ENCODE assay signal across 8 cellular contexts in the genomic region with DNA sequence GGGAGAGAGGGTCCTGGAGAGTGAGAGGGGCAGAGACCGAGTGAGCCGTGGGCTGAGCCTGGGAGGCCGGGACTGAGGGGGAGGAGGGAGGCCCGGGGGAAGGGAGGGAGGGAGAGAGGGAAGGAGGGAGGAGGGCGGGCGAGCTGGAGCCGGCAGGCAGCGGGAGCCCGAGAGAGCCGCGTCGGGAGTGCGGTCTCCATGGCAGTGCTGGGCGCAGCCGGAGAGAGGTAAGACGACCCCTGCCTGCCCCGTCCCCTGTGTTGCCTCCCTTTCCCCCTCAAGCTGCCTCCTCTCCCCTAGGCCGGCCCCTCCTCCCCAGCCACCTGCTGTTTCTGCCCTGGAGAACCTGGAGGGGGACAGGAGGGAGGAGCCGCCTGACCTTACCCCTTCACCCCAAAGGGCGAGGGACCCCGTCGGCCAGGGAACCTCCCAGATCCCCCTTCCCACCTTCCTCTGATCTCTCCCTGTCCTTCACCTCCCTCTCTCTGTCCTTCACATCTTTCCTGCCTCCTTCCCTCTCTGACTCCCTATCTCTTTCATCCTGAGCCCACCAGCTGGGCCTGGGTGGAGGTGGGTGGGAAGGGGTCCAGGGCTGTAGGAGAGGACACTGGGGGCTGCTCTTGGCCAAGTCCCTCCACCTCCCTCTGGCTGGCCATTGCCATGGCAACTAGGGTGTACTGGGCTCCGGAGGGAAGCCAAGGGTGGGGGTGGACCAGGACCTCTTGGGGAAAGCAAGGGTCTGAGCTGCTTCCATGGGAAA. TPM values are rescaled to one million over a fixed set of nuclear protein-coding genes. Genes with fewer than 3 reads are reported as not detected.
DNase-seq lines count a peak whose midpoint lies in the region; ATAC-seq and TF ChIP-seq lines count a peak whose summit lies in the region.

A gene with protein sequence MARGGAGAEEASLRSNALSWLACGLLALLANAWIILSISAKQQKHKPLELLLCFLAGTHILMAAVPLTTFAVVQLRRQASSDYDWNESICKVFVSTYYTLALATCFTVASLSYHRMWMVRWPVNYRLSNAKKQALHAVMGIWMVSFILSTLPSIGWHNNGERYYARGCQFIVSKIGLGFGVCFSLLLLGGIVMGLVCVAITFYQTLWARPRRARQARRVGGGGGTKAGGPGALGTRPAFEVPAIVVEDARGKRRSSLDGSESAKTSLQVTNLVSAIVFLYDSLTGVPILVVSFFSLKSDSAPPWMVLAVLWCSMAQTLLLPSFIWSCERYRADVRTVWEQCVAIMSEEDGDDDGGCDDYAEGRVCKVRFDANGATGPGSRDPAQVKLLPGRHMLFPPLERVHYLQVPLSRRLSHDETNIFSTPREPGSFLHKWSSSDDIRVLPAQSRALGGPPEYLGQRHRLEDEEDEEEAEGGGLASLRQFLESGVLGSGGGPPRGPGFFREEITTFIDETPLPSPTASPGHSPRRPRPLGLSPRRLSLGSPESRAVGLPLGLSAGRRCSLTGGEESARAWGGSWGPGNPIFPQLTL (plus strand): TSS at position 148 of the 760 bp plus-strand sequence. CDS start 2,078 bp downstream, outside the sequence.

- no peaks in the 10 kb centered on the region for H3K79me2 ChIP-seq in neural progenitor cell (ENCODE audit: low read depth)

- H3K27ac Mint-ChIP-seq in WTC11 = peak within 1 kb of the TSS; percentile 94
- peak within 1 kb of the TSS; percentile 99 for H3K27ac Mint-ChIP-seq in neural progenitor cell

- CTCF ChIA-PET in WTC11 (lab: Charles Lee) = interaction anchor here (0.6 to 6.4 kb wide), 14 partner anchors 9 to 201 kb away, joined by 3 to 112 read pairs (median 5); a partner anchor contains a TSS

- H3K27me3 ChIP-seq in neural progenitor cell = no peaks in the 10 kb centered on the region

- H3K4me2 ChIP-seq in neural progenitor cell = peak within 1 kb of the TSS; percentile 89

- H3K9ac ChIP-seq in neural progenitor cell = peak within 1 kb of the TSS; percentile 19

- H3K4me1 Mint-ChIP-seq in WTC11 = peaks cover 72% of the 10 kb centered on the region
- peaks cover 81% of the 10 kb centered on the region for H3K4me1 Mint-ChIP-seq in neural progenitor cell

- peak within 1 kb of the TSS; percentile 52 for H3K4me3 ChIP-seq in neural progenitor cell

- DNase-seq in COLO668 (lab: John Stamatoyannopoulos, UW; ENCODE audit: unreplicated experiment) (peak; percentile 13), HuH-7 (ENCODE audit: low spot score) (peak; percentile 71), WTC11 (ENCODE audit: low spot score) (peak; percentile 77), glomerular visceral epithelial cell (ENCODE audit: extremely low spot score) (peak; percentile 41), neural progenitor cell (ENCODE audit: low spot score) (peak; percentile 92), GM13976 (ENCODE audit: low spot score) (no peak), GM13977 (ENCODE audit: low spot score) (no peak)
- DNase-seq in stimulated activated CD4-positive, alpha-beta T cell treated with anti-CD3 and anti-CD28 coated beads, Interleukin-2, amount 100 ng/mL, for 48 hours = no peak

- H3F3A ChIP-seq in neural progenitor cell (ENCODE audit: low read depth) = peaks cover 66% of the 10 kb centered on the region

- H3K4me1 ChIP-seq in neural progenitor cell = peaks cover 59% of the 10 kb centered on the region

- POLR2A ChIA-PET in WTC11 (lab: Charles Lee) = interaction anchor here (0.7 to 2.6 kb wide), 9 partner anchors 13 to 98 kb away, joined by 3 to 14 read pairs (median 4); a partner anchor contains a TSS

- peak; percentile 35 for ATAC-seq in WTC11

- no peaks in the 10 kb centered on the region for H3K36me3 ChIP-seq in neural progenitor cell

- H3K36me3 Mint-ChIP-seq in WTC11 = peaks cover 5% of the 10 kb centered on the region; the same call in 1 of the 2 replicates
- H3K36me3 Mint-ChIP-seq in neural progenitor cell = peaks cover 12% of the 10 kb centered on the region

- H2AFZ ChIP-seq in neural progenitor cell (replicated peaks) = no peak within 1 kb of the TSS

- no peaks in the 10 kb centered on the region for H3K9me3 ChIP-seq in neural progenitor cell (ENCODE audit: low read depth)

- H3K27me3 Mint-ChIP-seq in WTC11 (ENCODE audit: low read depth) = peaks cover 62% of the 10 kb centered on the region
- peaks cover 15% of the 10 kb centered on the region for H3K27me3 Mint-ChIP-seq in neural progenitor cell (ENCODE audit: insufficient read depth, low read depth)

- in situ Hi-C loops in GM13976 (cut with MboI; ENCODE audit: low sequenced_read_pairs, unreplicated experiment) (loop anchor here (10.0 kb wide), 1 partner anchor 67 kb away; a partner anchor contains a TSS), GM13977 (cut with MboI; ENCODE audit: low pct_unique_long_range_greater_than_20kb, low sequenced_read_pairs, unreplicated experiment) (no loop called here)

- H3K9me3 Mint-ChIP-seq in WTC11 (no peaks in the 10 kb centered on the region), neural progenitor cell (no peaks in the 10 kb centered on the region)

- TF ChIP-seq CTCF in WTC11 (IDR thresholded peaks at IDR 0.05) = no peak
- no peak for TF ChIP-seq CTCF in neural progenitor cell (IDR thresholded peaks at IDR 0.05)
- TF ChIP-seq CTCF in GM13976 (IDR thresholded peaks at IDR 0.05; ENCODE audit: borderline replicate concordance, control extremely low read depth, extremely low read depth, insufficient read depth, missing control alignments) = no peak
- no peak for TF ChIP-seq CTCF in GM13977 (IDR thresholded peaks at IDR 0.05; ENCODE audit: extremely low read depth, insufficient read depth, missing control alignments)

- H3K27ac ChIP-seq in neural progenitor cell = peak within 1 kb of the TSS; percentile 41

- H4K20me1 ChIP-seq in neural progenitor cell (ENCODE audit: low read depth) = no peaks in the 10 kb centered on the region

- H3K4me3 Mint-ChIP-seq in WTC11 (peak within 1 kb of the TSS; percentile 78), neural progenitor cell (peak within 1 kb of the TSS; percentile 89)

TF ChIP-seq in WTC11, 78 proteins besides CTCF, POLR2A, EP300 and RAD21:
- no peak for TF ChIP-seq TEAD4 (CRISPR knock-in tag; IDR thresholded peaks at IDR 0.05)
- TF ChIP-seq, protein P1, sequence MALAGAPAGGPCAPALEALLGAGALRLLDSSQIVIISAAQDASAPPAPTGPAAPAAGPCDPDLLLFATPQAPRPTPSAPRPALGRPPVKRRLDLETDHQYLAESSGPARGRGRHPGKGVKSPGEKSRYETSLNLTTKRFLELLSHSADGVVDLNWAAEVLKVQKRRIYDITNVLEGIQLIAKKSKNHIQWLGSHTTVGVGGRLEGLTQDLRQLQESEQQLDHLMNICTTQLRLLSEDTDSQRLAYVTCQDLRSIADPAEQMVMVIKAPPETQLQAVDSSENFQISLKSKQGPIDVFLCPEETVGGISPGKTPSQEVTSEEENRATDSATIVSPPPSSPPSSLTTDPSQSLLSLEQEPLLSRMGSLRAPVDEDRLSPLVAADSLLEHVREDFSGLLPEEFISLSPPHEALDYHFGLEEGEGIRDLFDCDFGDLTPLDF (CRISPR knock-in tag; IDR thresholded peaks at IDR 0.05) = no peak
- TF ChIP-seq, protein P2, sequence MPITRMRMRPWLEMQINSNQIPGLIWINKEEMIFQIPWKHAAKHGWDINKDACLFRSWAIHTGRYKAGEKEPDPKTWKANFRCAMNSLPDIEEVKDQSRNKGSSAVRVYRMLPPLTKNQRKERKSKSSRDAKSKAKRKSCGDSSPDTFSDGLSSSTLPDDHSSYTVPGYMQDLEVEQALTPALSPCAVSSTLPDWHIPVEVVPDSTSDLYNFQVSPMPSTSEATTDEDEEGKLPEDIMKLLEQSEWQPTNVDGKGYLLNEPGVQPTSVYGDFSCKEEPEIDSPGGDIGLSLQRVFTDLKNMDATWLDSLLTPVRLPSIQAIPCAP (CRISPR knock-in tag; IDR thresholded peaks at IDR 0.05) = 0 out of 2 replicates have a peak, but pooled peaks have one; percentile 25
- TF ChIP-seq, protein P3, sequence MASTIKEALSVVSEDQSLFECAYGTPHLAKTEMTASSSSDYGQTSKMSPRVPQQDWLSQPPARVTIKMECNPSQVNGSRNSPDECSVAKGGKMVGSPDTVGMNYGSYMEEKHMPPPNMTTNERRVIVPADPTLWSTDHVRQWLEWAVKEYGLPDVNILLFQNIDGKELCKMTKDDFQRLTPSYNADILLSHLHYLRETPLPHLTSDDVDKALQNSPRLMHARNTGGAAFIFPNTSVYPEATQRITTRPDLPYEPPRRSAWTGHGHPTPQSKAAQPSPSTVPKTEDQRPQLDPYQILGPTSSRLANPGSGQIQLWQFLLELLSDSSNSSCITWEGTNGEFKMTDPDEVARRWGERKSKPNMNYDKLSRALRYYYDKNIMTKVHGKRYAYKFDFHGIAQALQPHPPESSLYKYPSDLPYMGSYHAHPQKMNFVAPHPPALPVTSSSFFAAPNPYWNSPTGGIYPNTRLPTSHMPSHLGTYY (CRISPR knock-in tag; IDR thresholded peaks at IDR 0.05) = no peak
- TF ChIP-seq, protein P4, sequence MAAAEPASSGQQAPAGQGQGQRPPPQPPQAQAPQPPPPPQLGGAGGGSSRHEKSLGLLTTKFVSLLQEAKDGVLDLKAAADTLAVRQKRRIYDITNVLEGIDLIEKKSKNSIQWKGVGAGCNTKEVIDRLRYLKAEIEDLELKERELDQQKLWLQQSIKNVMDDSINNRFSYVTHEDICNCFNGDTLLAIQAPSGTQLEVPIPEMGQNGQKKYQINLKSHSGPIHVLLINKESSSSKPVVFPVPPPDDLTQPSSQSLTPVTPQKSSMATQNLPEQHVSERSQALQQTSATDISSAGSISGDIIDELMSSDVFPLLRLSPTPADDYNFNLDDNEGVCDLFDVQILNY (CRISPR knock-in tag; IDR thresholded peaks at IDR 0.05) = no peak
- TF ChIP-seq ZNF416 (CRISPR knock-in tag; IDR thresholded peaks at IDR 0.05) = 0 out of 2 replicates have a peak, but pooled peaks have one; percentile 39
- TF ChIP-seq KAT7 (CRISPR knock-in tag; IDR thresholded peaks at IDR 0.05; ENCODE audit: borderline replicate concordance) = no peak
- TF ChIP-seq, protein P5, sequence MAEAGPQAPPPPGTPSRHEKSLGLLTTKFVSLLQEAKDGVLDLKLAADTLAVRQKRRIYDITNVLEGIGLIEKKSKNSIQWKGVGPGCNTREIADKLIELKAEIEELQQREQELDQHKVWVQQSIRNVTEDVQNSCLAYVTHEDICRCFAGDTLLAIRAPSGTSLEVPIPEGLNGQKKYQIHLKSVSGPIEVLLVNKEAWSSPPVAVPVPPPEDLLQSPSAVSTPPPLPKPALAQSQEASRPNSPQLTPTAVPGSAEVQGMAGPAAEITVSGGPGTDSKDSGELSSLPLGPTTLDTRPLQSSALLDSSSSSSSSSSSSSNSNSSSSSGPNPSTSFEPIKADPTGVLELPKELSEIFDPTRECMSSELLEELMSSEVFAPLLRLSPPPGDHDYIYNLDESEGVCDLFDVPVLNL (CRISPR knock-in tag; IDR thresholded peaks at IDR 0.05; ENCODE audit: borderline replicate concordance, low read depth) = no peak
- no peak for TF ChIP-seq NR2C2 (CRISPR knock-in tag; IDR thresholded peaks at IDR 0.05)
- no peak for TF ChIP-seq SMAD3 (CRISPR knock-in tag; IDR thresholded peaks at IDR 0.05; ENCODE audit: borderline replicate concordance)

RNA-seq across cellular contexts. Expression of the gene that starts here (rescaled TPM):
- 7.3 to 9.3 TPM (median 8.2 TPM) in 3 replicates for total RNA-seq in WTC11 (2021)
- 10.0 and 27.6 TPM in 2 replicates for total RNA-seq in neural progenitor cell (ENCODE audit: low replicate concordance)

Comparison
In these comparisons a context has a peak if more than half of its experiments do, and no peak if none do; other contexts are left out.
1. DNase-seq: peak in COLO668 (single experiment), HuH-7 (single experiment), WTC11 (single experiment), glomerular visceral epithelial cell (single experiment) and neural progenitor cell (single experiment); none in GM13976 (single experiment), stimulated activated CD4-positive, alpha-beta T cell treated with anti-CD3 and anti-CD28 coated beads, Interleukin-2, amount 100 ng/mL, for 48 hours (0 of 2) and GM13977 (single experiment).